Comparison of ENCODE assay signal across 14 cellular contexts in the genomic region with DNA sequence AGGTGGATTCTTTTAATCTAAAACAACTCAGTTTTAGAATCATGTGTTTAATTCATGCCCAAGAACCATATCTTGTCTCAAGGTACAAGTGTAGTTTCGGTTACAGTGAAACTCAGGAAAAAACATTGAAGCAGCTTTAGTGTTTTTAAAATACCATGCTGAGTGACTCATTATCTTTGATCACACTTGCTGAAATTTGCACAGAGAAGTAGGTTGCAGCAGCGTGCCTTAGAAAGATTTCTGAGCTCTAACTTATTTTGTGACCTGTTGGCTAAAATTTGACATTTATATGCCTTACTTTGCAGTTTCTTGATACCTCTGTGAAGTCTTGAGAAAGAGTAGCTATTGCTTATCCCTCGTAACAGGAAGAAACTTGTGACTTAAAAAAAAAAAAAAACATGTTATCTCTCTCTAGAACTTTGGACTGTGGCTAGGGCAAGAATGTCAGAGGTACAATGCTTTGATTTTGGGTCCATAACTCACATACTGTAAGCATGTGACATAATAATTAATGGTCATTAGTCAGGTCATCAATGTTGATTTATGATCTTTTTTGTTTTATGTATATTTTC. TPM values are rescaled to one million over a fixed set of nuclear protein-coding genes. Genes with fewer than 3 reads are reported as not detected.
A peak's percentile ranks its signal among the peaks of the same experiment; 100 is the strongest.
DNase-seq lines count a peak whose midpoint lies in the region; ATAC-seq and TF ChIP-seq lines count a peak whose summit lies in the region.
"Had no signal": no experiment of that assay in that cellular context is flagged by ENCODE, and none has a peak within 500 bp of the region (broad histone marks: within the 10 kb centered on the region; RNA-seq: fewer than 3 reads in every experiment).

No MANE protein-coding gene starts in this region.

- peaks cover 24% of the 10 kb centered on the region for H3K36me3 Mint-ChIP-seq in activated T-helper 2 cell treated with anti-CD3 and anti-CD28 coated beads, Interferon-gamma antibody, Interleukin-2, Interleukin-4, amounts not matched to agents 10 μg/mL and 5 μg/mL and 100 μg/mL, durations not matched to agents 14 hours and 24 hours and 36 hours (ENCODE audit: low read depth)

- H3K79me2 ChIP-seq in mammary epithelial cell (ENCODE audit: insufficient read depth, low read length): peaks cover 28% of the 10 kb centered on the region

- peak overlapping the region; percentile 74 for H3K4me3 Mint-ChIP-seq in activated T-helper 2 cell treated with anti-CD3 and anti-CD28 coated beads, Interferon-gamma antibody, Interleukin-2, Interleukin-4, amounts not matched to agents 10 μg/mL and 5 μg/mL and 100 μg/mL, durations not matched to agents 14 hours and 24 hours and 36 hours (ENCODE audit: low read depth)
- H3K4me3 Mint-ChIP-seq: nephron had no signal

- dilution Hi-C loops in mammary epithelial cell (cut with HindIII; ENCODE audit: low sequenced_read_pairs): no loop called here

- H3K4me1 ChIP-seq in mammary epithelial cell (ENCODE audit: insufficient read depth, low read length) (peaks cover 11% of the 10 kb centered on the region), breast epithelium (no peaks in the 10 kb centered on the region)
- H3K4me1 ChIP-seq: adrenal gland had no signal

- H3K9me3 ChIP-seq in mammary epithelial cell (replicated peaks; ENCODE audit: insufficient read depth, low read length) (no peaks in the 10 kb centered on the region), breast epithelium (no peaks in the 10 kb centered on the region)
- H3K9me3 ChIP-seq: adrenal gland, MG63 had no signal

- intact Hi-C loops in mammary epithelial cell (cut with micrococcal nuclease) (no loop called here), breast epithelium (cut with DNase I; ENCODE audit: low total_unique reads) (no loop called here)
- intact Hi-C loops in activated T-helper 2 cell treated with anti-CD3 and anti-CD28 coated beads, Interferon-gamma antibody, Interleukin-2, Interleukin-4, amounts not matched to agents 10 μg/mL and 5 μg/mL and 100 μg/mL, durations not matched to agents 14 hours and 24 hours and 36 hours (cut with micrococcal nuclease): loop anchor here (1.0 to 10.0 kb wide), 5 partner anchors 9 to 691 kb away; a partner anchor contains a TSS

- no peak overlapping the region for H3K4me2 ChIP-seq in mammary epithelial cell (ENCODE audit: insufficient read depth, low read depth, low read length)

- no peak overlapping the region for H2AFZ ChIP-seq in mammary epithelial cell (ENCODE audit: low read depth, low read length)

- H3K9me3 Mint-ChIP-seq in activated T-helper 2 cell treated with anti-CD3 and anti-CD28 coated beads, Interferon-gamma antibody, Interleukin-2, Interleukin-4, amounts not matched to agents 10 μg/mL and 5 μg/mL and 100 μg/mL, durations not matched to agents 14 hours and 24 hours and 36 hours: no peaks in the 10 kb centered on the region
- H3K9me3 Mint-ChIP-seq: nephron had no signal

- no peaks in the 10 kb centered on the region for H4K20me1 ChIP-seq in mammary epithelial cell (ENCODE audit: insufficient read depth, low read length)

- DNase-seq in mammary epithelial cell (peak; percentile 50), breast epithelium (ENCODE audit: low spot score in 2 of 2) (no peak), fibroblast of villous mesenchyme (ENCODE audit: low read depth) (peak; percentile 49), iPS-NIHi7 (ENCODE audit: extremely low spot score) (no peak), NCI-H2107 (lab: John Stamatoyannopoulos, UW) (no peak), pons (ENCODE audit: low spot score) (no peak)
- DNase-seq in activated T-helper 2 cell treated with anti-CD3 and anti-CD28 coated beads, Interferon-gamma antibody, Interleukin-2, Interleukin-4, amounts not matched to agents 10 μg/mL and 5 μg/mL and 100 μg/mL, durations not matched to agents 14 hours and 24 hours and 36 hours (ENCODE audit: low spot score): no peak
- DNase-seq: adrenal gland, MG63, NCI-H526 had no signal

- TF ChIP-seq POLR2A in breast epithelium (IDR thresholded peaks at IDR 0.05): no peak

- peaks cover 87% of the 10 kb centered on the region for H3K4me1 Mint-ChIP-seq in activated T-helper 2 cell treated with anti-CD3 and anti-CD28 coated beads, Interferon-gamma antibody, Interleukin-2, Interleukin-4, amounts not matched to agents 10 μg/mL and 5 μg/mL and 100 μg/mL, durations not matched to agents 14 hours and 24 hours and 36 hours (ENCODE audit: low read depth)
- H3K4me1 Mint-ChIP-seq: nephron had no signal

- in situ Hi-C loops in mammary epithelial cell (cut with MboI; ENCODE audit: low sequenced_read_pairs in 2 of 2): no loop called here

- H3K4me3 ChIP-seq in mammary epithelial cell (replicated peaks in 1 of 3; ENCODE audit: insufficient read depth in 1 of 3, low read depth in 2 of 3, low read length in 3 of 3) (no peak overlapping the region), breast epithelium (no peak overlapping the region), fibroblast of villous mesenchyme (ENCODE audit: low read depth, low read length) (no peak overlapping the region)
- H3K4me3 ChIP-seq: adrenal gland, MG63, skin epidermis had no signal

- no peak for ATAC-seq in HG03196 (IDR thresholded peaks at IDR 0.05; ENCODE audit: unreplicated experiment)
- ATAC-seq: Right ventricle myocardium inferior had no signal

- BruUV-seq in mammary epithelial cell (replicated peaks; lab: Mats Ljungman, UMichigan): no TSS peak

- no peaks in the 10 kb centered on the region for H3K27me3 Mint-ChIP-seq in activated T-helper 2 cell treated with anti-CD3 and anti-CD28 coated beads, Interferon-gamma antibody, Interleukin-2, Interleukin-4, amounts not matched to agents 10 μg/mL and 5 μg/mL and 100 μg/mL, durations not matched to agents 14 hours and 24 hours and 36 hours (ENCODE audit: low read depth)

- H3K27me3 ChIP-seq in mammary epithelial cell (ENCODE audit: insufficient read depth, low read length) (no peaks in the 10 kb centered on the region), breast epithelium (no peaks in the 10 kb centered on the region)
- H3K27me3 ChIP-seq: adrenal gland, MG63 had no signal

- H3K36me3 ChIP-seq in mammary epithelial cell (ENCODE audit: insufficient read depth, low read length): no peaks in the 10 kb centered on the region
- H3K36me3 ChIP-seq in breast epithelium: no peaks in the 10 kb centered on the region
- H3K36me3 ChIP-seq: adrenal gland, MG63 had no signal

- CTCF ChIA-PET in mammary epithelial cell (lab: Charles Lee; ENCODE audit: low non-redundant PET): no interaction called here

- 64% methylated on average over 3 of the region's 3 CpGs for WGBS in mammary epithelial cell (ENCODE audit: low coverage, missing lambda C conversion rate)

- TF ChIP-seq CTCF in mammary epithelial cell (conservative IDR thresholded peaks at IDR 0.05 in 1 of 2, IDR thresholded peaks at IDR 0.05 in 1 of 2; ENCODE audit: extremely low read depth in 1 of 2, insufficient read depth in 1 of 2, low read depth in 1 of 2, low read length in 2 of 2) (no peak), breast epithelium (IDR thresholded peaks at IDR 0.05) (no peak), fibroblast of villous mesenchyme (IDR thresholded peaks at IDR 0.05; ENCODE audit: insufficient read depth, low read depth, low read length) (no peak)

- H3K9ac ChIP-seq in mammary epithelial cell (ENCODE audit: insufficient read depth, low read length): no peak overlapping the region

- H3K27ac ChIP-seq in mammary epithelial cell (ENCODE audit: insufficient read depth, low read depth, low read length) (no peak overlapping the region), breast epithelium (no peak overlapping the region)
- H3K27ac ChIP-seq: adrenal gland had no signal

- peak overlapping the region; percentile 89 for H3K27ac Mint-ChIP-seq in activated T-helper 2 cell treated with anti-CD3 and anti-CD28 coated beads, Interferon-gamma antibody, Interleukin-2, Interleukin-4, amounts not matched to agents 10 μg/mL and 5 μg/mL and 100 μg/mL, durations not matched to agents 14 hours and 24 hours and 36 hours

RNA-seq across cellular contexts. Expression of a gene that starts 34.5 kb away (rescaled TPM):
- 10 to 100 TPM; 22.0 to 36.2 TPM for total RNA-seq in mammary epithelial cell
- 12.4 TPM for polyA plus RNA-seq in mammary epithelial cell
- 21.7 TPM for polyA minus RNA-seq in mammary epithelial cell
- total RNA-seq in breast epithelium: 10 to 100 TPM; 21.3 to 48.2 (median 25.6) TPM
- total RNA-seq in activated T-helper 2 cell treated with anti-CD3 and anti-CD28 coated beads, Interferon-gamma antibody, Interleukin-2, Interleukin-4, amounts not matched to agents 10 μg/mL and 5 μg/mL and 100 μg/mL, durations not matched to agents 14 hours and 24 hours and 36 hours: 20.9 and 22.8 TPM in 2 replicates
- total RNA-seq in fibroblast of villous mesenchyme: 54.1 and 58.7 TPM in 2 replicates

Comparison
In these comparisons a context has a peak if more than half of its experiments do, and no peak if none do; other contexts are left out.
1. DNase-seq: peak in mammary epithelial cell (single experiment) and fibroblast of villous mesenchyme (single experiment); none in breast epithelium (0 of 2), activated T-helper 2 cell treated with anti-CD3 and anti-CD28 coated beads, Interferon-gamma antibody, Interleukin-2, Interleukin-4, amounts not matched to agents 10 μg/mL and 5 μg/mL and 100 μg/mL, durations not matched to agents 14 hours and 24 hours and 36 hours (single experiment), iPS-NIHi7 (single experiment), NCI-H2107 (single experiment) and pons (single experiment).